1 cellular context compared by ENCODE assay signal in the genomic region with DNA sequence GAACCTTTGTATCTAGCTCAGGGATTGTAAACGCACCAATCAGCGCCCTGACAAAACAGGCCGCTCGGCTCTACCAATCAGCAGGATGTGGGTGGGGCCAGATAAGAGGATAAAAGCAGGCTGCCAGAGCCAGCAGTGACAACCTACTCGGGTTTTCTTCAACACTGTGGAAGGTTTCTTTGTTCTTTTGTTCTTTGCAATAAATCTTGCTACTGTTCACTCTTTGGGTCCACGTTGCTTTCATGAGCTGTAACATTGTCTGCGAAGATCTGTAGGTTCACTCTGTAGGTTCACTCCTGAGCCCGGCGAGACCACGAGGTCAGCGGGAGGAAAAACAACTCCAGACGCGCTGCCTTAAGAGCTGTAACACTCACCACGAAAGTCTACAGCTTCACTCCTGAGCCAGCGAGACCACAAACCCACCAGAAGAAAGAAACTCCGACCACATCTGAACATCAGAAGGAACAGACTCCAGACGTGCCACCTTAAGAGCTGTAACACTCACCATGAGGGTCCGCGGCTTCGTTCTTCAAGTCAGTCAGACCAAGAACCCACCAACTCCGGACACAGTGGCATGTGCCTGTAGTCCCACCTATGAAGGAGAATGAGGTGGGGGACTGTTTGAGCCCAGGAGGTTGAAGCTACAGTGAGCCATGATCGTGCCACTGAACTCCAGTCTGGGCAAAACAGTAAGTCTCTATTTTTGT.
TF ChIP-seq lines count a peak whose summit lies in the region.

No MANE protein-coding gene starts in this region.

TF ChIP-seq in HepG2, 621 proteins besides CTCF, POLR2A, EP300 and RAD21 (continued from another document):
- peak; percentile 73 for TF ChIP-seq NFYC (CRISPR knock-in tag; IDR thresholded peaks at IDR 0.05)
- peak; percentile 79 for TF ChIP-seq NFYB (CRISPR knock-in tag; IDR thresholded peaks at IDR 0.05)
